8 cellular contexts compared by ENCODE assay signal in genomic region chr4:145976680-145977079, GRCh38.
"Had no signal": no experiment of that assay in that cellular context is flagged by ENCODE, and none has a peak within 500 bp of the region (broad histone marks: within the 10 kb centered on the region; RNA-seq: fewer than 3 reads in every experiment).

No MANE protein-coding gene starts in this region.

- H3K9me3 Mint-ChIP-seq: H9, HFFc6 had no signal

- DNase-seq: GM23248, GOT3, H7, H9, HCEC 1CT, HFFc6 had no signal

- H3K27ac ChIP-seq: GM23248 had no signal

- H3K4me3 ChIP-seq: GM23248, HAP-1 had no signal

- H3K4me1 ChIP-seq: HAP-1 had no signal

- H3K9ac ChIP-seq: GM23248 had no signal

- ATAC-seq: HCT116 had no signal

- H3K9me3 ChIP-seq: HAP-1 had no signal

- H3K4me1 Mint-ChIP-seq: H9 had no signal

- H3K4me3 Mint-ChIP-seq: H9, HFFc6 had no signal

- H3K27ac Mint-ChIP-seq: H9, HFFc6 had no signal

- H3K36me3 ChIP-seq: HAP-1 had no signal

- H2AFZ ChIP-seq: GM23248 had no signal
